ENCODE assay signal across 12 cellular contexts in the genomic region with DNA sequence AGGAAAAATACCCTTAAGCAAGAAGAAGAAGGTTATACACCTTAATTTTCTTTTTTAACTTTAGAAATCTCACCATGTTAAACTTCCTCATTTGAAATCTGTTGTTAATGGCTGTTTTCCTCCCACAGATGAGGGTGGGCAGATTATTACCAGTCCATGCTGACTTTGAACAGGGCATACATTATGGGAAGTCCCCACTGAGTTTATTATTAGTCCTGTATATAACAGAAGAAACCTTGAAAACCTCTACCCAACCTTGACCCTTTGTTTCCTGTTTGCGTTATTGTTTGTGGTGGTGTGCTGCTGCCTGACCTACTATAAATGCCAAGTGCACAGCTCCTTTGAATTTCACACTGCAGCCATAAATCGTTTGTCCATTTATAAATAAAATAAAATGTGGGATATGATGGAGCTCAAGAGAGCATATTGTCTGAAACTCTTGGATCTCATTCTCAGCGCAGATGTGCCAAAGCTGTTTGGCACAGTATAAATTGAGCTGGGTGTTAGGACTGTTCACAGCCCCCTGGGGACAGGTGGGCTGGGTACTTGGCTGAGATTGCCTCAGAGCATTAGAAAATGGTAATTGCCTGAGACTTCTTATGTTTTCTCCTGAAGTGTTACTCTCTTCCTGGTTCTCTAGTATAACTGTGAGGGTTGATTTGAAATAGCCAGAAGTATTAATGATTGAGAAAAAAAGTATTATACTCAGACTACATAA.
DNase-seq lines count a peak whose midpoint lies in the region; ATAC-seq and TF ChIP-seq lines count a peak whose summit lies in the region.
"Had no signal": no experiment of that assay in that cellular context is flagged by ENCODE, and none has a peak within 500 bp of the region (broad histone marks: within the 10 kb centered on the region; RNA-seq: fewer than 3 reads in every experiment).

No MANE protein-coding gene starts in this region.

- no peak overlapping the region for H3K27ac ChIP-seq in osteoblast (ENCODE audit: low read depth, low read length)
- H3K27ac ChIP-seq: 22Rv1, thyroid gland had no signal

- H3K27me3 ChIP-seq in osteoblast (ENCODE audit: insufficient read depth, low read length), result no peaks in the 10 kb centered on the region
- H3K27me3 ChIP-seq: thyroid gland had no signal

- H4K20me1 ChIP-seq in osteoblast (ENCODE audit: insufficient read depth, low read length), result no peaks in the 10 kb centered on the region

- ATAC-seq in HG02798 (IDR thresholded peaks at IDR 0.05; ENCODE audit: poor library complexity, unreplicated experiment), result peak; percentile 82

- H3K36me3 ChIP-seq in osteoblast (ENCODE audit: insufficient read depth, low read length), result no peaks in the 10 kb centered on the region
- H3K36me3 ChIP-seq: thyroid gland had no signal

- no peak overlapping the region for H3K4me2 ChIP-seq in osteoblast (ENCODE audit: insufficient read depth, low read length)

- H3K4me3 ChIP-seq in osteoblast (ENCODE audit: insufficient read depth, low read length), result no peak overlapping the region
- H3K4me3 ChIP-seq: thyroid gland had no signal

- no peaks in the 10 kb centered on the region for H3K9me3 ChIP-seq in osteoblast (ENCODE audit: low read depth, low read length)
- H3K9me3 ChIP-seq: thyroid gland had no signal

- peaks cover 15% of the 10 kb centered on the region for H3K4me1 ChIP-seq in osteoblast (ENCODE audit: insufficient read depth, low read length)

- no peak for TF ChIP-seq CTCF in osteoblast (IDR thresholded peaks at IDR 0.05; ENCODE audit: extremely low read depth, low read depth, low read length)

- H2AFZ ChIP-seq in osteoblast (ENCODE audit: low read length), result peak overlapping the region; percentile 34

- peak; percentile 15 for DNase-seq in DMS153 (lab: John Stamatoyannopoulos, UW)
- no peak for DNase-seq in DMS153 treated with DMSO at 0.1 percent for 48 hours (lab: John Stamatoyannopoulos, UW; ENCODE audit: unreplicated experiment)
- peak; percentile 33 for DNase-seq in NAMALWA (ENCODE audit: low spot score)
- DNase-seq in osteoblast (ENCODE audit: insufficient read length, low spot score, missing footprints), result peak; percentile 17
- DNase-seq in NCI-H128 (lab: John Stamatoyannopoulos, UW; ENCODE audit: unreplicated experiment), result no peak
- no peak for DNase-seq in T-helper 9 cell
- DNase-seq in activated CD4-positive, CD25-positive, alpha-beta regulatory T cell (lab: John Stamatoyannopoulos, UW), result no peak
- DNase-seq: activated naive CD4-positive, alpha-beta T cell treated with Interleukin-2 at 50 U/mL for 16 hours; T-helper 1 cell; thyroid gland had no signal

- no peaks in the 10 kb centered on the region for H3K79me2 ChIP-seq in osteoblast (ENCODE audit: insufficient read depth, low read length)

Comparison
In these comparisons a context has a peak if more than half of its experiments do, and no peak if none do; other contexts are left out.
1. DNase-seq: peak in DMS153 (single experiment), NAMALWA (single experiment) and osteoblast (single experiment); none in DMS153 treated with DMSO at 0.1 percent for 48 hours (single experiment), NCI-H128 (single experiment), T-helper 9 cell (single experiment) and activated CD4-positive, CD25-positive, alpha-beta regulatory T cell (0 of 4).